Comparison of ENCODE assay signal across 1 cellular context in the genomic region with DNA sequence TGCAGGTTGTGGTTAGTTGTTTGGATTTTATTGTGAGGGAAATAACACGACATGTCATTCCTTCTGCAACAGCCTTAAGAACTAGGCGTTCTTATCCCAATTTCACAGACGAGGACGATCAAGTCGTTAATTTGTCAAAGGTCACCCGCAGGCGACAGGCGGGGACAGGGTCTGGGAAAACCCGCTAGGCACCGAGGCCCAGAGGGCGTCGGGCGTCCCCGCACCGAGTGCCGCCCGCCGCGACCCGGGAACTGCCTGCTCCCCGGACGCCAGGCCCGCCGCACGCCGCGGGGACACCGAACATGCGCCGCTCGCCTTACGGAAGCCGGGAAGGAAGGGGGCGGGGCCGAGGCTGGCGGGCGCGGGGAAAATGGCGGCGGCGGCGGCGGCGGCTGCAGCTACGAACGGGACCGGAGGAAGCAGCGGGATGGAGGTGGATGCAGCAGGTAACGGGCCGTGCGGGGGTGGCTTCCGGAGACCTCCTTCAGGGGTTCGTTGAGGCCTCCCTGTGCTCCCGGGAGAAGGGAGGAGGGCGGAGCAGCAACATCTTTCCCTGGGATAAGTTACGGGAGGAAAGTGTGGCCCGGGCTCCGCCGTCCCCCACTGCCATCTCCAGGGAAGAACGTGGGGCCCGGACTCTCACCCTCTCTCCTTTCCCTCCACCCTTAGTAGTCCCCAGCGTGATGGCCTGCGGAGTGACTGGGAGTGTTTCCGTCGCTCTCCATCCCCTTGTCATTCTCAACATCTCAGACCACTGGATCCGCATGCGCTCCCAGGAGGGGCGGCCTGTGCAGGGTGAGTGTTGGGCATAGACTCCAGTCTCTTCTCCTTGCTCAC.
TF ChIP-seq lines count a peak whose summit lies in the region.

A gene (plus strand): TSS at position 349 of the 837 bp plus-strand sequence. CDS start 22 bp downstream, at position 371.

TF ChIP-seq in K562, 482 proteins besides CTCF, POLR2A, EP300 and RAD21 (continued from another document and continues in another):
- TF ChIP-seq, protein P1, sequence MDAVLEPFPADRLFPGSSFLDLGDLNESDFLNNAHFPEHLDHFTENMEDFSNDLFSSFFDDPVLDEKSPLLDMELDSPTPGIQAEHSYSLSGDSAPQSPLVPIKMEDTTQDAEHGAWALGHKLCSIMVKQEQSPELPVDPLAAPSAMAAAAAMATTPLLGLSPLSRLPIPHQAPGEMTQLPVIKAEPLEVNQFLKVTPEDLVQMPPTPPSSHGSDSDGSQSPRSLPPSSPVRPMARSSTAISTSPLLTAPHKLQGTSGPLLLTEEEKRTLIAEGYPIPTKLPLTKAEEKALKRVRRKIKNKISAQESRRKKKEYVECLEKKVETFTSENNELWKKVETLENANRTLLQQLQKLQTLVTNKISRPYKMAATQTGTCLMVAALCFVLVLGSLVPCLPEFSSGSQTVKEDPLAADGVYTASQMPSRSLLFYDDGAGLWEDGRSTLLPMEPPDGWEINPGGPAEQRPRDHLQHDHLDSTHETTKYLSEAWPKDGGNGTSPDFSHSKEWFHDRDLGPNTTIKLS (IDR thresholded peaks at IDR 0.05; ENCODE audit: borderline replicate concordance, low read depth) = peak; percentile 85; the same call in 1 of the 2 replicates
- TF ChIP-seq ADNP (tag; IDR thresholded peaks at IDR 0.05) = no peak
- TF ChIP-seq ERF (CRISPR knock-in tag; IDR thresholded peaks at IDR 0.05) = peak; percentile 75; the same call in 1 of the 2 replicates
- no peak; the same call in 1 of the 2 replicates for TF ChIP-seq MTA1 (IDR thresholded peaks at IDR 0.05; ENCODE audit: borderline replicate concordance)
- TF ChIP-seq GATA2 (CRISPR knock-in tag; IDR thresholded peaks at IDR 0.05) = no peak
- peak; percentile 84 for TF ChIP-seq ZNF263 (CRISPR knock-in tag; IDR thresholded peaks at IDR 0.05; ENCODE audit: borderline replicate concordance)
- peak; percentile 73 for TF ChIP-seq ATF7 (IDR thresholded peaks at IDR 0.05)
- TF ChIP-seq ZNF717 (CRISPR knock-in tag; IDR thresholded peaks at IDR 0.05) = no peak
- TF ChIP-seq, protein P2, sequence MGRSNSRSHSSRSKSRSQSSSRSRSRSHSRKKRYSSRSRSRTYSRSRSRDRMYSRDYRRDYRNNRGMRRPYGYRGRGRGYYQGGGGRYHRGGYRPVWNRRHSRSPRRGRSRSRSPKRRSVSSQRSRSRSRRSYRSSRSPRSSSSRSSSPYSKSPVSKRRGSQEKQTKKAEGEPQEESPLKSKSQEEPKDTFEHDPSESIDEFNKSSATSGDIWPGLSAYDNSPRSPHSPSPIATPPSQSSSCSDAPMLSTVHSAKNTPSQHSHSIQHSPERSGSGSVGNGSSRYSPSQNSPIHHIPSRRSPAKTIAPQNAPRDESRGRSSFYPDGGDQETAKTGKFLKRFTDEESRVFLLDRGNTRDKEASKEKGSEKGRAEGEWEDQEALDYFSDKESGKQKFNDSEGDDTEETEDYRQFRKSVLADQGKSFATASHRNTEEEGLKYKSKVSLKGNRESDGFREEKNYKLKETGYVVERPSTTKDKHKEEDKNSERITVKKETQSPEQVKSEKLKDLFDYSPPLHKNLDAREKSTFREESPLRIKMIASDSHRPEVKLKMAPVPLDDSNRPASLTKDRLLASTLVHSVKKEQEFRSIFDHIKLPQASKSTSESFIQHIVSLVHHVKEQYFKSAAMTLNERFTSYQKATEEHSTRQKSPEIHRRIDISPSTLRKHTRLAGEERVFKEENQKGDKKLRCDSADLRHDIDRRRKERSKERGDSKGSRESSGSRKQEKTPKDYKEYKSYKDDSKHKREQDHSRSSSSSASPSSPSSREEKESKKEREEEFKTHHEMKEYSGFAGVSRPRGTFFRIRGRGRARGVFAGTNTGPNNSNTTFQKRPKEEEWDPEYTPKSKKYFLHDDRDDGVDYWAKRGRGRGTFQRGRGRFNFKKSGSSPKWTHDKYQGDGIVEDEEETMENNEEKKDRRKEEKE (IDR thresholded peaks at IDR 0.05; ENCODE audit: borderline replicate concordance in 1 of 2, control insufficient read depth in 1 of 2, low read depth in 2 of 2, low read length in 1 of 2) = no peak
- TF ChIP-seq, protein P3, sequence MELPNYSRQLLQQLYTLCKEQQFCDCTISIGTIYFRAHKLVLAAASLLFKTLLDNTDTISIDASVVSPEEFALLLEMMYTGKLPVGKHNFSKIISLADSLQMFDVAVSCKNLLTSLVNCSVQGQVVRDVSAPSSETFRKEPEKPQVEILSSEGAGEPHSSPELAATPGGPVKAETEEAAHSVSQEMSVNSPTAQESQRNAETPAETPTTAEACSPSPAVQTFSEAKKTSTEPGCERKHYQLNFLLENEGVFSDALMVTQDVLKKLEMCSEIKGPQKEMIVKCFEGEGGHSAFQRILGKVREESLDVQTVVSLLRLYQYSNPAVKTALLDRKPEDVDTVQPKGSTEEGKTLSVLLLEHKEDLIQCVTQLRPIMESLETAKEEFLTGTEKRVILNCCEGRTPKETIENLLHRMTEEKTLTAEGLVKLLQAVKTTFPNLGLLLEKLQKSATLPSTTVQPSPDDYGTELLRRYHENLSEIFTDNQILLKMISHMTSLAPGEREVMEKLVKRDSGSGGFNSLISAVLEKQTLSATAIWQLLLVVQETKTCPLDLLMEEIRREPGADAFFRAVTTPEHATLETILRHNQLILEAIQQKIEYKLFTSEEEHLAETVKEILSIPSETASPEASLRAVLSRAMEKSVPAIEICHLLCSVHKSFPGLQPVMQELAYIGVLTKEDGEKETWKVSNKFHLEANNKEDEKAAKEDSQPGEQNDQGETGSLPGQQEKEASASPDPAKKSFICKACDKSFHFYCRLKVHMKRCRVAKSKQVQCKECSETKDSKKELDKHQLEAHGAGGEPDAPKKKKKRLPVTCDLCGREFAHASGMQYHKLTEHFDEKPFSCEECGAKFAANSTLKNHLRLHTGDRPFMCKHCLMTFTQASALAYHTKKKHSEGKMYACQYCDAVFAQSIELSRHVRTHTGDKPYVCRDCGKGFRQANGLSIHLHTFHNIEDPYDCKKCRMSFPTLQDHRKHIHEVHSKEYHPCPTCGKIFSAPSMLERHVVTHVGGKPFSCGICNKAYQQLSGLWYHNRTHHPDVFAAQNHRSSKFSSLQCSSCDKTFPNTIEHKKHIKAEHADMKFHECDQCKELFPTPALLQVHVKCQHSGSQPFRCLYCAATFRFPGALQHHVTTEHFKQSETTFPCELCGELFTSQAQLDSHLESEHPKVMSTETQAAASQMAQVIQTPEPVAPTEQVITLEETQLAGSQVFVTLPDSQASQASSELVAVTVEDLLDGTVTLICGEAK (IDR thresholded peaks at IDR 0.05) = peak; percentile 55
- TF ChIP-seq, protein P3 (CRISPR knock-in tag; IDR thresholded peaks at IDR 0.05) = peak; percentile 42; the same call in 1 of the 2 replicates
- TF ChIP-seq YBX1 (IDR thresholded peaks at IDR 0.05) = no peak
- no peak for TF ChIP-seq MYBL2 (IDR thresholded peaks at IDR 0.05; ENCODE audit: low read depth)
- peak; percentile 64; the same call in 1 of the 2 replicates for TF ChIP-seq MYBL2 (CRISPR knock-in tag; IDR thresholded peaks at IDR 0.05; ENCODE audit: borderline replicate concordance)
- TF ChIP-seq, protein P4, sequence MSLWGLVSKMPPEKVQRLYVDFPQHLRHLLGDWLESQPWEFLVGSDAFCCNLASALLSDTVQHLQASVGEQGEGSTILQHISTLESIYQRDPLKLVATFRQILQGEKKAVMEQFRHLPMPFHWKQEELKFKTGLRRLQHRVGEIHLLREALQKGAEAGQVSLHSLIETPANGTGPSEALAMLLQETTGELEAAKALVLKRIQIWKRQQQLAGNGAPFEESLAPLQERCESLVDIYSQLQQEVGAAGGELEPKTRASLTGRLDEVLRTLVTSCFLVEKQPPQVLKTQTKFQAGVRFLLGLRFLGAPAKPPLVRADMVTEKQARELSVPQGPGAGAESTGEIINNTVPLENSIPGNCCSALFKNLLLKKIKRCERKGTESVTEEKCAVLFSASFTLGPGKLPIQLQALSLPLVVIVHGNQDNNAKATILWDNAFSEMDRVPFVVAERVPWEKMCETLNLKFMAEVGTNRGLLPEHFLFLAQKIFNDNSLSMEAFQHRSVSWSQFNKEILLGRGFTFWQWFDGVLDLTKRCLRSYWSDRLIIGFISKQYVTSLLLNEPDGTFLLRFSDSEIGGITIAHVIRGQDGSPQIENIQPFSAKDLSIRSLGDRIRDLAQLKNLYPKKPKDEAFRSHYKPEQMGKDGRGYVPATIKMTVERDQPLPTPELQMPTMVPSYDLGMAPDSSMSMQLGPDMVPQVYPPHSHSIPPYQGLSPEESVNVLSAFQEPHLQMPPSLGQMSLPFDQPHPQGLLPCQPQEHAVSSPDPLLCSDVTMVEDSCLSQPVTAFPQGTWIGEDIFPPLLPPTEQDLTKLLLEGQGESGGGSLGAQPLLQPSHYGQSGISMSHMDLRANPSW (CRISPR knock-in tag; IDR thresholded peaks at IDR 0.05) = peak; percentile 54; the same call in 1 of the 2 replicates
- TF ChIP-seq HMG20A (CRISPR knock-in tag; conservative IDR thresholded peaks at IDR 0.05) = no peak
- no peak; the same call in 1 of the 2 replicates for TF ChIP-seq POLR2AphosphoS2 (IDR thresholded peaks at IDR 0.05; ENCODE audit: low read length)
- TF ChIP-seq, protein P5, sequence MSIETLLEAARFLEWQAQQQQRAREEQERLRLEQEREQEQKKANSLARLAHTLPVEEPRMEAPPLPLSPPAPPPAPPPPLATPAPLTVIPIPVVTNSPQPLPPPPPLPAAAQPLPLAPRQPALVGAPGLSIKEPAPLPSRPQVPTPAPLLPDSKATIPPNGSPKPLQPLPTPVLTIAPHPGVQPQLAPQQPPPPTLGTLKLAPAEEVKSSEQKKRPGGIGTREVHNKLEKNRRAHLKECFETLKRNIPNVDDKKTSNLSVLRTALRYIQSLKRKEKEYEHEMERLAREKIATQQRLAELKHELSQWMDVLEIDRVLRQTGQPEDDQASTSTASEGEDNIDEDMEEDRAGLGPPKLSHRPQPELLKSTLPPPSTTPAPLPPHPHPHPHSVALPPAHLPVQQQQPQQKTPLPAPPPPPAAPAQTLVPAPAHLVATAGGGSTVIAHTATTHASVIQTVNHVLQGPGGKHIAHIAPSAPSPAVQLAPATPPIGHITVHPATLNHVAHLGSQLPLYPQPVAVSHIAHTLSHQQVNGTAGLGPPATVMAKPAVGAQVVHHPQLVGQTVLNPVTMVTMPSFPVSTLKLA (conservative IDR thresholded peaks at IDR 0.05) = peak; percentile 87 to 96
- TF ChIP-seq NCOA1 (IDR thresholded peaks at IDR 0.05; ENCODE audit: low read depth) = no peak; the same call in 1 of the 2 replicates
- no peak for TF ChIP-seq FOS (IDR thresholded peaks at IDR 0.05; ENCODE audit: extremely low read depth, insufficient read length)
- TF ChIP-seq ZNF707 (CRISPR knock-in tag; conservative IDR thresholded peaks at IDR 0.05) = no peak
- TF ChIP-seq, protein P6, sequence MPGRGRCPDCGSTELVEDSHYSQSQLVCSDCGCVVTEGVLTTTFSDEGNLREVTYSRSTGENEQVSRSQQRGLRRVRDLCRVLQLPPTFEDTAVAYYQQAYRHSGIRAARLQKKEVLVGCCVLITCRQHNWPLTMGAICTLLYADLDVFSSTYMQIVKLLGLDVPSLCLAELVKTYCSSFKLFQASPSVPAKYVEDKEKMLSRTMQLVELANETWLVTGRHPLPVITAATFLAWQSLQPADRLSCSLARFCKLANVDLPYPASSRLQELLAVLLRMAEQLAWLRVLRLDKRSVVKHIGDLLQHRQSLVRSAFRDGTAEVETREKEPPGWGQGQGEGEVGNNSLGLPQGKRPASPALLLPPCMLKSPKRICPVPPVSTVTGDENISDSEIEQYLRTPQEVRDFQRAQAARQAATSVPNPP (IDR thresholded peaks at IDR 0.05; ENCODE audit: borderline replicate concordance, insufficient read depth, insufficient read length) = no peak
- TF ChIP-seq FOXJ3 (CRISPR knock-in tag; IDR thresholded peaks at IDR 0.05) = no peak
- peak; percentile 83 to 88 for TF ChIP-seq MAZ (CRISPR knock-in tag; conservative IDR thresholded peaks at IDR 0.05 in 1 of 2, IDR thresholded peaks at IDR 0.05 in 1 of 2)
- 0 out of 2 replicates have a peak, but pooled peaks have one; percentile 81 for TF ChIP-seq FOXJ2 (tag; IDR thresholded peaks at IDR 0.05)
- no peak for TF ChIP-seq TAF15 (IDR thresholded peaks at IDR 0.05; ENCODE audit: low read depth, low read length)
- TF ChIP-seq ZNF133 (CRISPR knock-in tag; IDR thresholded peaks at IDR 0.05) = no peak
- TF ChIP-seq CBX8 (IDR thresholded peaks at IDR 0.05; ENCODE audit: borderline replicate concordance, extremely low read depth, low read depth, low read length, poor library complexity, severe bottlenecking) = no peak
- no peak for TF ChIP-seq RFX7 (CRISPR knock-in tag; IDR thresholded peaks at IDR 0.05)
- TF ChIP-seq NR1H2 (CRISPR knock-in tag; IDR thresholded peaks at IDR 0.05) = no peak
- TF ChIP-seq, protein P7, sequence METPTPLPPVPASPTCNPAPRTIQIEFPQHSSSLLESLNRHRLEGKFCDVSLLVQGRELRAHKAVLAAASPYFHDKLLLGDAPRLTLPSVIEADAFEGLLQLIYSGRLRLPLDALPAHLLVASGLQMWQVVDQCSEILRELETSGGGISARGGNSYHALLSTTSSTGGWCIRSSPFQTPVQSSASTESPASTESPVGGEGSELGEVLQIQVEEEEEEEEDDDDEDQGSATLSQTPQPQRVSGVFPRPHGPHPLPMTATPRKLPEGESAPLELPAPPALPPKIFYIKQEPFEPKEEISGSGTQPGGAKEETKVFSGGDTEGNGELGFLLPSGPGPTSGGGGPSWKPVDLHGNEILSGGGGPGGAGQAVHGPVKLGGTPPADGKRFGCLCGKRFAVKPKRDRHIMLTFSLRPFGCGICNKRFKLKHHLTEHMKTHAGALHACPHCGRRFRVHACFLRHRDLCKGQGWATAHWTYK (CRISPR knock-in tag; IDR thresholded peaks at IDR 0.05) = peak; percentile 87; the same call in 1 of the 2 replicates
- peak; percentile 57; the same call in 1 of the 2 replicates for TF ChIP-seq XRCC5 (IDR thresholded peaks at IDR 0.05; ENCODE audit: low read depth, low read length)
- peak; percentile 64 for TF ChIP-seq SMAD1 (IDR thresholded peaks at IDR 0.05; ENCODE audit: low read depth, low read length, partially characterized antibody)
- TF ChIP-seq TAL1 (IDR thresholded peaks at IDR 0.05) = no peak
- TF ChIP-seq PURB (CRISPR knock-in tag; IDR thresholded peaks at IDR 0.05; ENCODE audit: low read depth) = no peak
- no peak for TF ChIP-seq CBFA2T2 (conservative IDR thresholded peaks at IDR 0.05)
